8 cellular contexts compared by ENCODE assay signal in genomic region chr14:21300892-21301291, GRCh38. TPM values are rescaled to one million over a fixed set of nuclear protein-coding genes. Genes with fewer than 3 reads are reported as not detected.
A peak's percentile ranks its signal among the peaks of the same experiment; 100 is the strongest.
DNase-seq lines count a peak whose midpoint lies in the region; ATAC-seq and TF ChIP-seq lines count a peak whose summit lies in the region.

No MANE protein-coding gene starts in this region.

- H3K36me3 ChIP-seq in CD4-positive, CD25-positive, alpha-beta regulatory T cell (ENCODE audit: control insufficient read depth, insufficient read depth, low read length), result no peaks in the 10 kb centered on the region
- no peaks in the 10 kb centered on the region for H3K36me3 ChIP-seq in MM.1S (replicated peaks; ENCODE audit: insufficient read depth, low read length)
- H3K36me3 ChIP-seq in heart right ventricle, result no peaks in the 10 kb centered on the region
- H3K36me3 ChIP-seq in vagina, result no peaks in the 10 kb centered on the region

- H3K4me3 ChIP-seq in CD4-positive, CD25-positive, alpha-beta regulatory T cell (ENCODE audit: low read depth, low read length), result peak overlapping the region; percentile 53
- H3K4me3 ChIP-seq in MM.1S (ENCODE audit: low read length), result peak overlapping the region; percentile 60
- H3K4me3 ChIP-seq in heart right ventricle, result peak overlapping the region in 8 of 10 donors; percentile 5 to 42 (median 34)
- H3K4me3 ChIP-seq in skeletal muscle cell (ENCODE audit: low read depth, low read length), result peak overlapping the region; percentile 13
- H3K4me3 ChIP-seq in vagina, result peak overlapping the region in 1 of 2 donors; percentile 7

- no peaks in the 10 kb centered on the region for H3K9me3 ChIP-seq in CD4-positive, CD25-positive, alpha-beta regulatory T cell (ENCODE audit: control insufficient read depth in 2 of 2, low read length in 2 of 2)
- H3K9me3 ChIP-seq in MM.1S (replicated peaks; ENCODE audit: insufficient read depth, low read length) (no peaks in the 10 kb centered on the region), heart right ventricle (no peaks in the 10 kb centered on the region), vagina (no peaks in the 10 kb centered on the region)

- no peak for TF ChIP-seq CTCF in MM.1S (IDR thresholded peaks at IDR 0.05; ENCODE audit: low read length)
- TF ChIP-seq CTCF in heart right ventricle (IDR thresholded peaks at IDR 0.05), result peak in 4 of 9 donors; percentile 15 to 31 (median 24)
- TF ChIP-seq CTCF in vagina (IDR thresholded peaks at IDR 0.05), result no peak

- no peaks in the 10 kb centered on the region for H3K9me2 ChIP-seq in MM.1S (replicated peaks; ENCODE audit: insufficient read depth, low read length)

- H3K4me1 Mint-ChIP-seq in CD4-positive, CD25-positive, alpha-beta regulatory T cell, result peaks cover 0 to 7% (median 4%) of the 10 kb centered on the region in 4 donors
- H3K4me1 Mint-ChIP-seq in activated T-cell treated with anti-CD3 and anti-CD28 coated beads, Interleukin-2, amount 50 U/mL, for 24 hours (ENCODE audit: low read depth), result peaks cover 7% of the 10 kb centered on the region

- H3K27ac Mint-ChIP-seq in CD4-positive, CD25-positive, alpha-beta regulatory T cell, result no peak overlapping the region
- H3K27ac Mint-ChIP-seq in activated T-cell treated with anti-CD3 and anti-CD28 coated beads, Interleukin-2, amount 50 U/mL, for 24 hours, result no peak overlapping the region

- H3K36me3 Mint-ChIP-seq in CD4-positive, CD25-positive, alpha-beta regulatory T cell, result no peaks in the 10 kb centered on the region
- H3K36me3 Mint-ChIP-seq in activated T-cell treated with anti-CD3 and anti-CD28 coated beads, Interleukin-2, amount 50 U/mL, for 24 hours (ENCODE audit: low read depth), result no peaks in the 10 kb centered on the region

- intact Hi-C loops in heart right ventricle (cut with DNase I), result no loop called here
- intact Hi-C loops in vagina (cut with DNase I), result no loop called here

- TF ChIP-seq POLR2A in vagina (IDR thresholded peaks at IDR 0.05), result no peak

- no peaks in the 10 kb centered on the region for H3K79me2 ChIP-seq in MM.1S (ENCODE audit: low read length)

- peak overlapping the region; percentile 48; the same call in 1 of the 2 replicates for H2AFZ ChIP-seq in MM.1S (ENCODE audit: low read length)

- no peaks in the 10 kb centered on the region for H4K20me1 ChIP-seq in MM.1S (ENCODE audit: insufficient read depth, low read length)

- H3K27ac ChIP-seq in CD4-positive, CD25-positive, alpha-beta regulatory T cell (ENCODE audit: insufficient read depth, low read length, poor library complexity, severe bottlenecking), result no peak overlapping the region
- H3K27ac ChIP-seq in MM.1S (ENCODE audit: low read length), result no peak overlapping the region
- no peak overlapping the region for H3K27ac ChIP-seq in heart right ventricle
- no peak overlapping the region for H3K27ac ChIP-seq in vagina

- no peaks in the 10 kb centered on the region for H3F3A ChIP-seq in MM.1S (ENCODE audit: insufficient read depth, low read length)

- peaks cover 54% of the 10 kb centered on the region for H3K27me3 Mint-ChIP-seq in CD4-positive, CD25-positive, alpha-beta regulatory T cell
- peaks cover 25% of the 10 kb centered on the region for H3K27me3 Mint-ChIP-seq in activated T-cell treated with anti-CD3 and anti-CD28 coated beads, Interleukin-2, amount 50 U/mL, for 24 hours

- no peak overlapping the region for H3K9ac ChIP-seq in MM.1S (ENCODE audit: low read length)

- no peak overlapping the region for H3K4me3 Mint-ChIP-seq in CD4-positive, CD25-positive, alpha-beta regulatory T cell
- H3K4me3 Mint-ChIP-seq in activated T-cell treated with anti-CD3 and anti-CD28 coated beads, Interleukin-2, amount 50 U/mL, for 24 hours, result peak overlapping the region; percentile 53

- WGBS in heart right ventricle, 2 donors, result 2% methylated on average over 30 of the region's 30 CpGs

- peaks cover 4% of the 10 kb centered on the region for H3K4me1 ChIP-seq in CD4-positive, CD25-positive, alpha-beta regulatory T cell (ENCODE audit: control insufficient read depth, insufficient read depth, low read length, poor library complexity, severe bottlenecking)
- H3K4me1 ChIP-seq in MM.1S (ENCODE audit: low read length) (no peaks in the 10 kb centered on the region), heart right ventricle (peaks cover 0 to 7% (median 4%) of the 10 kb centered on the region in 9 donors), vagina (no peaks in the 10 kb centered on the region)

- peaks cover 0 to 2% (median 0%) of the 10 kb centered on the region in 7 donors for H3K9me3 Mint-ChIP-seq in CD4-positive, CD25-positive, alpha-beta regulatory T cell
- no peaks in the 10 kb centered on the region for H3K9me3 Mint-ChIP-seq in activated T-cell treated with anti-CD3 and anti-CD28 coated beads, Interleukin-2, amount 50 U/mL, for 24 hours

- H3K27me3 ChIP-seq in CD4-positive, CD25-positive, alpha-beta regulatory T cell (ENCODE audit: control insufficient read depth, insufficient read depth, low read length), result peaks cover 11% of the 10 kb centered on the region
- H3K27me3 ChIP-seq in MM.1S (replicated peaks; ENCODE audit: insufficient read depth, low read length), result no peaks in the 10 kb centered on the region
- peaks cover 0 to 33% (median 12%) of the 10 kb centered on the region in 7 donors for H3K27me3 ChIP-seq in heart right ventricle
- H3K27me3 ChIP-seq in vagina, result no peaks in the 10 kb centered on the region

- H3K4me2 ChIP-seq in MM.1S (ENCODE audit: low read depth, low read length), result peak overlapping the region; percentile 70

- ATAC-seq in CD4-positive, CD25-positive, alpha-beta regulatory T cell (ENCODE audit: low read depth in 2 of 2), result peak in 1 of 2 donors; percentile 39
- ATAC-seq in heart right ventricle, result peak in 6 of 8 donors; percentile 34 to 85 (median 68)

- peak in 1 of 3 donors; percentile 15 for DNase-seq in CD4-positive, CD25-positive, alpha-beta regulatory T cell
- DNase-seq in MM.1S (no peak), heart right ventricle (peak; percentile 10 to 31), skeletal muscle cell (ENCODE audit: low read depth) (no peak), amniotic stem cell (lab: John Stamatoyannopoulos, UW) (no peak), vagina (ENCODE audit: extremely low spot score in 2 of 2) (no peak), NCI-H2107 treated with DMSO at 0.1 percent for 48 hours (lab: John Stamatoyannopoulos, UW; ENCODE audit: unreplicated experiment) (no peak)
- DNase-seq in activated T-cell treated with anti-CD3 and anti-CD28 coated beads, Interleukin-2, amount 50 U/mL, for 24 hours, result peak; percentile 51

RNA-seq across cellular contexts. Expression of gene RPGRIP1, which starts 21.0 kb away (rescaled TPM):
- total RNA-seq in CD4-positive, CD25-positive, alpha-beta regulatory T cell, result not detected
- under 1 TPM in 1 of 4 donors, not detected in 3; 0.10 TPM for polyA plus RNA-seq in CD4-positive, CD25-positive, alpha-beta regulatory T cell
- total RNA-seq in heart right ventricle (under 1 TPM in 9 of 10 donors, not detected in 1; 0.12 to 0.85 (median 0.34) TPM), vagina (not detected)
- under 1 TPM; 0.19 to 0.73 TPM for polyA plus RNA-seq in heart right ventricle

RNA-seq across cellular contexts. Expression of gene HNRNPC, which starts 31.6 kb away (rescaled TPM):
- 582 TPM for total RNA-seq in CD4-positive, CD25-positive, alpha-beta regulatory T cell
- polyA plus RNA-seq in CD4-positive, CD25-positive, alpha-beta regulatory T cell, result 100 to 1,000 TPM; 752 to 840 (median 794) TPM
- total RNA-seq in heart right ventricle (100 to 1,000 TPM; 227 to 300 (median 259) TPM), vagina (345 TPM)
- polyA plus RNA-seq in heart right ventricle, result 100 to 1,000 TPM; 320 to 358 TPM

Comparison
In these comparisons a context has a peak if more than half of its experiments do, and no peak if none do; other contexts are left out.
1. DNase-seq: peak in activated T-cell treated with anti-CD3 and anti-CD28 coated beads, Interleukin-2, amount 50 U/mL, for 24 hours (single experiment) and heart right ventricle (2 of 2); none in MM.1S (single experiment), skeletal muscle cell (single experiment), amniotic stem cell (single experiment), vagina (0 of 2) and NCI-H2107 treated with DMSO at 0.1 percent for 48 hours (single experiment).